ENCODE assay signal across 8 cellular contexts in the genomic region with DNA sequence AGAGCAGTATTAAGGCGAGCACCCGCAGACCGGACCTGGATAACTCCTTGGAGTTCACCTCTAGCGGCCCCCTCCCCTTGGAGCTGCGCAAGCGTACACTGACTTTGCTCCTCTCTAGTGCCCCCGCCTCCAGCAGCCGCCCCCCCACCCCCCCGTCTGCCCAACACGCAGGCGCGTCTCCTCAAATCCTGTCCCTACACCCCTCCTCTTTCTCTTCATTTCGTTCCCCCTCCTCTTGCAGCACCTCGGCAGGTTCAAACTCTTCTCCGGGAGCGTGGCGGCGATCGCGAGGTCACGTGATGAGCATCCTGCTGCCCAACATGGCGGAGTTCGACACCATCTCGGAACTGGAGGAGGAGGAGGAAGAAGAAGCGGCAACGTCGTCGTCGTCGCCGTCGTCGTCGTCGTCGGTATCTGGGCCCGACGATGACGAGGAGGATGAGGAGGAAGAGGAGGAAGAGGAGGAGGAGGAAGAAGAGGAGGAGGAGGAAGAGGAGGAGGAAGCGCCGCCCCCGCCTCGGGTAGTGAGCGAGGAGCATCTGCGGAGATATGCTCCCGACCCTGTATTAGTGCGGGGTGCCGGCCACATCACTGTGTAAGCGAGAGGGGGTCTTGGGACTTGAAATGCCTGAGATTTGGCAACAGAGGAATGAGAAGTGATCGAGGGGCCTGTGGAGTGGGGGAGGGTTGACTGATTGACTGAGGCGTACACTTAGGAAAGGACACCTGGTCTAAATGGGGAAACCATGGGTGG. TPM values are rescaled to one million over a fixed set of nuclear protein-coding genes. Genes with fewer than 3 reads are reported as not detected.
A peak's percentile ranks its signal among the peaks of the same experiment; 100 is the strongest.
DNase-seq lines count a peak whose midpoint lies in the region; ATAC-seq and TF ChIP-seq lines count a peak whose summit lies in the region.

A gene (plus strand): TSS at position 212 of the 754 bp plus-strand sequence. CDS start 88 bp downstream, at position 300.

- no peaks in the 10 kb centered on the region for H3K27me3 ChIP-seq in tibial nerve

- no peaks in the 10 kb centered on the region for H3K9me3 ChIP-seq in tibial nerve

- no peak for TF ChIP-seq POLR2A in tibial nerve (IDR thresholded peaks at IDR 0.05)

- DNase-seq in DMS53 treated with DMSO at 0.1 percent for 48 hours (lab: John Stamatoyannopoulos, UW; ENCODE audit: unreplicated experiment) (peak; percentile 49), LNCaP clone FGC (ENCODE audit: low read depth) (peak; percentile 50), cardiac septum (ENCODE audit: low spot score) (peak; percentile 80), pons (ENCODE audit: low spot score) (peak; percentile 63), tibial nerve (ENCODE audit: low spot score in 2 of 2) (peak; percentile 19 to 44)
- peak; percentile 8 for DNase-seq in activated naive CD8-positive, alpha-beta T cell treated with anti-CD3 and anti-CD28 coated beads, Interleukin-2, amount 50 U/mL, for 16 hours (ENCODE audit: low read depth, low spot score)

- TF ChIP-seq CTCF in LNCaP clone FGC (IDR thresholded peaks at IDR 0.05; ENCODE audit: control insufficient read depth, extremely low read depth, insufficient read depth) (no peak), tibial nerve (IDR thresholded peaks at IDR 0.05) (no peak)

- peak within 1 kb of the TSS; percentile 76 to 92 (median 86) for H3K27ac ChIP-seq in tibial nerve

- H3K36me3 ChIP-seq in tibial nerve, result no peaks in the 10 kb centered on the region

- intact Hi-C loops in cardiac septum (cut with DNase I), result no loop called here

- peak in 1 of 2 donors; percentile 41 for TF ChIP-seq EP300 in tibial nerve (IDR thresholded peaks at IDR 0.05)

- H3K4me3 ChIP-seq in LNCaP clone FGC (ENCODE audit: low read depth, low read length), result peak within 1 kb of the TSS; percentile 71
- peak within 1 kb of the TSS; percentile 50 to 71 (median 58) for H3K4me3 ChIP-seq in tibial nerve

- WGBS in tibial nerve, 2 donors, result 0 to 27% methylated on average over 44 to 51 of the region's 51 CpGs

- H3K4me1 ChIP-seq in tibial nerve, result peaks cover 0 to 9% (median 3%) of the 10 kb centered on the region in 4 donors

- peak; percentile 79 for ATAC-seq in GM21737 (IDR thresholded peaks at IDR 0.05; ENCODE audit: unreplicated experiment)
- peak; percentile 84 for ATAC-seq in SK-N-SH treated with all-trans-retinoic acid at 6 μM for 48 hours

TF ChIP-seq in SK-N-SH treated with all-trans-retinoic acid at 6 μM for 48 hours, 23 proteins besides CTCF, POLR2A, EP300 and RAD21:
- no peak for TF ChIP-seq GLIS3 (CRISPR knock-in tag; IDR thresholded peaks at IDR 0.05)
- TF ChIP-seq, protein P1, sequence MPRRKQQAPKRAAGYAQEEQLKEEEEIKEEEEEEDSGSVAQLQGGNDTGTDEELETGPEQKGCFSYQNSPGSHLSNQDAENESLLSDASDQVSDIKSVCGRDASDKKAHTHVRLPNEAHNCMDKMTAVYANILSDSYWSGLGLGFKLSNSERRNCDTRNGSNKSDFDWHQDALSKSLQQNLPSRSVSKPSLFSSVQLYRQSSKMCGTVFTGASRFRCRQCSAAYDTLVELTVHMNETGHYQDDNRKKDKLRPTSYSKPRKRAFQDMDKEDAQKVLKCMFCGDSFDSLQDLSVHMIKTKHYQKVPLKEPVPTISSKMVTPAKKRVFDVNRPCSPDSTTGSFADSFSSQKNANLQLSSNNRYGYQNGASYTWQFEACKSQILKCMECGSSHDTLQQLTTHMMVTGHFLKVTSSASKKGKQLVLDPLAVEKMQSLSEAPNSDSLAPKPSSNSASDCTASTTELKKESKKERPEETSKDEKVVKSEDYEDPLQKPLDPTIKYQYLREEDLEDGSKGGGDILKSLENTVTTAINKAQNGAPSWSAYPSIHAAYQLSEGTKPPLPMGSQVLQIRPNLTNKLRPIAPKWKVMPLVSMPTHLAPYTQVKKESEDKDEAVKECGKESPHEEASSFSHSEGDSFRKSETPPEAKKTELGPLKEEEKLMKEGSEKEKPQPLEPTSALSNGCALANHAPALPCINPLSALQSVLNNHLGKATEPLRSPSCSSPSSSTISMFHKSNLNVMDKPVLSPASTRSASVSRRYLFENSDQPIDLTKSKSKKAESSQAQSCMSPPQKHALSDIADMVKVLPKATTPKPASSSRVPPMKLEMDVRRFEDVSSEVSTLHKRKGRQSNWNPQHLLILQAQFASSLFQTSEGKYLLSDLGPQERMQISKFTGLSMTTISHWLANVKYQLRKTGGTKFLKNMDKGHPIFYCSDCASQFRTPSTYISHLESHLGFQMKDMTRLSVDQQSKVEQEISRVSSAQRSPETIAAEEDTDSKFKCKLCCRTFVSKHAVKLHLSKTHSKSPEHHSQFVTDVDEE (CRISPR knock-in tag; IDR thresholded peaks at IDR 0.05), result no peak
- TF ChIP-seq SNAI2 (CRISPR knock-in tag; IDR thresholded peaks at IDR 0.05), result no peak
- no peak for TF ChIP-seq CSDC2 (CRISPR knock-in tag; IDR thresholded peaks at IDR 0.05)
- TF ChIP-seq, protein P2, sequence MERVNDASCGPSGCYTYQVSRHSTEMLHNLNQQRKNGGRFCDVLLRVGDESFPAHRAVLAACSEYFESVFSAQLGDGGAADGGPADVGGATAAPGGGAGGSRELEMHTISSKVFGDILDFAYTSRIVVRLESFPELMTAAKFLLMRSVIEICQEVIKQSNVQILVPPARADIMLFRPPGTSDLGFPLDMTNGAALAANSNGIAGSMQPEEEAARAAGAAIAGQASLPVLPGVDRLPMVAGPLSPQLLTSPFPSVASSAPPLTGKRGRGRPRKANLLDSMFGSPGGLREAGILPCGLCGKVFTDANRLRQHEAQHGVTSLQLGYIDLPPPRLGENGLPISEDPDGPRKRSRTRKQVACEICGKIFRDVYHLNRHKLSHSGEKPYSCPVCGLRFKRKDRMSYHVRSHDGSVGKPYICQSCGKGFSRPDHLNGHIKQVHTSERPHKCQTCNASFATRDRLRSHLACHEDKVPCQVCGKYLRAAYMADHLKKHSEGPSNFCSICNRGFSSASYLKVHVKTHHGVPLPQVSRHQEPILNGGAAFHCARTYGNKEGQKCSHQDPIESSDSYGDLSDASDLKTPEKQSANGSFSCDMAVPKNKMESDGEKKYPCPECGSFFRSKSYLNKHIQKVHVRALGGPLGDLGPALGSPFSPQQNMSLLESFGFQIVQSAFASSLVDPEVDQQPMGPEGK (CRISPR knock-in tag; IDR thresholded peaks at IDR 0.05; ENCODE audit: borderline replicate concordance), result no peak
- TF ChIP-seq OSR1 (CRISPR knock-in tag; IDR thresholded peaks at IDR 0.05), result no peak
- no peak for TF ChIP-seq ARNTL (CRISPR knock-in tag; IDR thresholded peaks at IDR 0.05; ENCODE audit: borderline replicate concordance, low read depth)
- no peak for TF ChIP-seq BACH2 (CRISPR knock-in tag; IDR thresholded peaks at IDR 0.05; ENCODE audit: borderline replicate concordance)
- TF ChIP-seq TCF4 (CRISPR knock-in tag; IDR thresholded peaks at IDR 0.05; ENCODE audit: borderline replicate concordance), result no peak
- TF ChIP-seq ZFP3 (CRISPR knock-in tag; IDR thresholded peaks at IDR 0.05), result no peak
- TF ChIP-seq ZNF565 (CRISPR knock-in tag; conservative IDR thresholded peaks at IDR 0.05; ENCODE audit: low read depth), result no peak
- TF ChIP-seq RARB (CRISPR knock-in tag; IDR thresholded peaks at IDR 0.05), result no peak
- no peak for TF ChIP-seq ZC3H10 (CRISPR knock-in tag; IDR thresholded peaks at IDR 0.05)
- TF ChIP-seq ZFP30 (CRISPR knock-in tag; IDR thresholded peaks at IDR 0.05), result no peak
- TF ChIP-seq, protein P3, sequence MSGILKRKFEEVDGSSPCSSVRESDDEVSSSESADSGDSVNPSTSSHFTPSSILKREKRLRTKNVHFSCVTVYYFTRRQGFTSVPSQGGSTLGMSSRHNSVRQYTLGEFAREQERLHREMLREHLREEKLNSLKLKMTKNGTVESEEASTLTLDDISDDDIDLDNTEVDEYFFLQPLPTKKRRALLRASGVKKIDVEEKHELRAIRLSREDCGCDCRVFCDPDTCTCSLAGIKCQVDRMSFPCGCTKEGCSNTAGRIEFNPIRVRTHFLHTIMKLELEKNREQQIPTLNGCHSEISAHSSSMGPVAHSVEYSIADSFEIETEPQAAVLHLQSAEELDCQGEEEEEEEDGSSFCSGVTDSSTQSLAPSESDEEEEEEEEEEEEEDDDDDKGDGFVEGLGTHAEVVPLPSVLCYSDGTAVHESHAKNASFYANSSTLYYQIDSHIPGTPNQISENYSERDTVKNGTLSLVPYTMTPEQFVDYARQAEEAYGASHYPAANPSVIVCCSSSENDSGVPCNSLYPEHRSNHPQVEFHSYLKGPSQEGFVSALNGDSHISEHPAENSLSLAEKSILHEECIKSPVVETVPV (CRISPR knock-in tag; IDR thresholded peaks at IDR 0.05), result no peak

RNA-seq across cellular contexts. Expression of the gene that starts here (rescaled TPM):
- total RNA-seq in cardiac septum (9.7 TPM), tibial nerve (10 to 100 TPM in 3 of 4 donors, 1 to 10 TPM in 1; 7.6 to 12.3 (median 10.4) TPM)

Comparison
In these comparisons a context has a peak if more than half of its experiments do, and no peak if none do; other contexts are left out.
1. Peak in every context shown above with its lines: DNase-seq, ATAC-seq, H3K4me3 ChIP-seq and H3K27ac ChIP-seq.
2. DNase-seq: peak in every context shown above with its lines; median percentile 80 in cardiac septum; 63 in pons; 50 in LNCaP clone FGC; 49 in DMS53 treated with DMSO at 0.1 percent for 48 hours; 32 in tibial nerve; 8 in activated naive CD8-positive, alpha-beta T cell treated with anti-CD3 and anti-CD28 coated beads, Interleukin-2, amount 50 U/mL, for 16 hours.